8 cellular contexts compared by ENCODE assay signal in the genomic region with DNA sequence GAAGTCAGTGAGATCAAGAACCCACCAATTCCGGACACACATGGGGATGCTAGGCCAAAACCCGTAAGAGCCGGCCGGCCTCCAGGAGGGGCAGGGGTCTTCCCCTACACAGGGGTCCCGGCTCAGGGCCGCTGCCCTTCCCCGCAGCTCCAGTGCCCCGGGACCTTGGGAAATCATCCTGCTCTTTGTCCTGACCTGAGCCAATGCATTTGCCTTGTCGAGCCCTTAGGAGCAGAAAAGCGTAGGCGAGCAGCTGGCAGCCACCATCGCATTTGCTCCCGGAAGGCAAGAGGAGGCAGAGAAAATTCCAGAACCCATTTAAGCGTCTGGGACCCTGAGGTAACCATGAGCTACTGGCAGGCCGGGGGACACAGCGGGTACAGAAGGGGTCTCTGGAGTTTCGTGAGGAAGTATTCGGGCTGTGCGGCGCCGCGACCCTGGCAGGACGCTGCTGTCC. TPM values are rescaled to one million over a fixed set of nuclear protein-coding genes. Genes with fewer than 3 reads are reported as not detected.
DNase-seq lines count a peak whose midpoint lies in the region; ATAC-seq and TF ChIP-seq lines count a peak whose summit lies in the region.

No MANE protein-coding gene starts in this region.

- H3K9ac ChIP-seq in muscle layer of colon (ENCODE audit: low read length), result no peak overlapping the region

- CTCF ChIA-PET in HEK293T (lab: Yijun Ruan, JAX), result interaction anchor here (0.6 to 1.4 kb wide), 6 partner anchors 17 to 280 kb away, joined by 3 to 11 read pairs (median 3); no protein-coding TSS in a partner anchor

- H3K27me3 Mint-ChIP-seq in activated naive CD4-positive, alpha-beta T cell treated with anti-CD3 and anti-CD28 coated beads, Interleukin-2, amount 50 U/mL, for 24 hours, result no peaks in the 10 kb centered on the region
- H3K27me3 Mint-ChIP-seq in dendritic cell treated with granulocyte-macrophage colony-stimulating factor and Interleukin-4, amounts not matched to agents 40 ng/mL and 50 ng/mL, for 4 days, result peaks cover 18% of the 10 kb centered on the region

- H3K36me3 Mint-ChIP-seq in activated naive CD4-positive, alpha-beta T cell treated with anti-CD3 and anti-CD28 coated beads, Interleukin-2, amount 50 U/mL, for 24 hours, result no peaks in the 10 kb centered on the region
- H3K36me3 Mint-ChIP-seq in dendritic cell treated with granulocyte-macrophage colony-stimulating factor and Interleukin-4, amounts not matched to agents 40 ng/mL and 50 ng/mL, for 4 days (ENCODE audit: low read depth), result no peaks in the 10 kb centered on the region

- WGBS in aorta, 2 donors, result 25 to 29% methylated on average over 23 of the region's 23 CpGs

- H3K27ac ChIP-seq in muscle layer of colon (ENCODE audit: low read depth, low read length), result peak overlapping the region; percentile 24
- H3K27ac ChIP-seq in aorta (ENCODE audit: low read depth in 1 of 2, low read length in 2 of 2), result peak overlapping the region in 1 of 2 donors; percentile 28

- H3K9me3 ChIP-seq in muscle layer of colon (ENCODE audit: low read length) (no peaks in the 10 kb centered on the region), aorta (ENCODE audit: control insufficient read depth, low read length) (no peaks in the 10 kb centered on the region)

- intact Hi-C loops in dendritic cell treated with granulocyte-macrophage colony-stimulating factor and Interleukin-4, amounts not matched to agents 40 ng/mL and 50 ng/mL, for 4 days (cut with micrococcal nuclease), result loop anchor here (5.0 kb wide), 1 partner anchor 39 kb away; no protein-coding TSS in a partner anchor
- intact Hi-C loops in aorta (cut with DNase I), result loop anchor here (5.0 to 10.0 kb wide), 4 partner anchors 169 to 274 kb away; a partner anchor contains a TSS

- peak overlapping the region; percentile 44 for H3K4me3 Mint-ChIP-seq in activated naive CD4-positive, alpha-beta T cell treated with anti-CD3 and anti-CD28 coated beads, Interleukin-2, amount 50 U/mL, for 24 hours
- H3K4me3 Mint-ChIP-seq in dendritic cell treated with granulocyte-macrophage colony-stimulating factor and Interleukin-4, amounts not matched to agents 40 ng/mL and 50 ng/mL, for 4 days, result peak overlapping the region; percentile 79

- no peaks in the 10 kb centered on the region for H3K9me3 Mint-ChIP-seq in activated naive CD4-positive, alpha-beta T cell treated with anti-CD3 and anti-CD28 coated beads, Interleukin-2, amount 50 U/mL, for 24 hours
- no peaks in the 10 kb centered on the region for H3K9me3 Mint-ChIP-seq in dendritic cell treated with granulocyte-macrophage colony-stimulating factor and Interleukin-4, amounts not matched to agents 40 ng/mL and 50 ng/mL, for 4 days

- no peaks in the 10 kb centered on the region for H3K4me1 Mint-ChIP-seq in activated naive CD4-positive, alpha-beta T cell treated with anti-CD3 and anti-CD28 coated beads, Interleukin-2, amount 50 U/mL, for 24 hours
- H3K4me1 Mint-ChIP-seq in dendritic cell treated with granulocyte-macrophage colony-stimulating factor and Interleukin-4, amounts not matched to agents 40 ng/mL and 50 ng/mL, for 4 days (ENCODE audit: low read depth), result peaks cover 25% of the 10 kb centered on the region

- peak overlapping the region; percentile 60 to 69 for H3K4me3 ChIP-seq in muscle layer of colon (ENCODE audit: low read depth in 1 of 2, low read length in 2 of 2)
- H3K4me3 ChIP-seq in aorta (ENCODE audit: low read length in 2 of 2), result peak overlapping the region; percentile 31 to 46

- H3K36me3 ChIP-seq in muscle layer of colon (ENCODE audit: insufficient read depth, low read length), result no peaks in the 10 kb centered on the region
- H3K36me3 ChIP-seq in aorta (ENCODE audit: control insufficient read depth in 1 of 2, insufficient read depth in 2 of 2, low read length in 1 of 2), result no peaks in the 10 kb centered on the region

- H3K27me3 ChIP-seq in muscle layer of colon (ENCODE audit: control insufficient read depth in 1 of 2, insufficient read depth in 2 of 2, low read length in 2 of 2), result peaks cover 0 to 10% of the 10 kb centered on the region in 2 donors
- H3K27me3 ChIP-seq in aorta (ENCODE audit: control insufficient read depth in 1 of 2, insufficient read depth in 2 of 2, low read length in 1 of 2), result no peaks in the 10 kb centered on the region

- peak; percentile 8 for ATAC-seq in aorta (ENCODE audit: low FRiP score)

- no peak for DNase-seq in activated naive CD4-positive, alpha-beta T cell treated with anti-CD3 and anti-CD28 coated beads, Interleukin-2, amount 50 U/mL, for 16 hours
- peak in 1 of 2 donors; percentile 69 for DNase-seq in aorta
- DNase-seq in HEK293T (ENCODE audit: extremely low spot score), result no peak
- DNase-seq in HPDE6-E6E7 (ENCODE audit: extremely low spot score), result no peak
- DNase-seq in NCI-H774 (lab: John Stamatoyannopoulos, UW), result no peak

- no peak overlapping the region for H3K27ac Mint-ChIP-seq in activated naive CD4-positive, alpha-beta T cell treated with anti-CD3 and anti-CD28 coated beads, Interleukin-2, amount 50 U/mL, for 24 hours
- H3K27ac Mint-ChIP-seq in dendritic cell treated with granulocyte-macrophage colony-stimulating factor and Interleukin-4, amounts not matched to agents 40 ng/mL and 50 ng/mL, for 4 days, result peak overlapping the region; percentile 75

- POLR2A ChIA-PET in HEK293T (lab: Yijun Ruan, JAX), result interaction anchor here (0.9 to 1.7 kb wide), 3 partner anchors 48 to 172 kb away, joined by 3 to 4 read pairs (median 3); no protein-coding TSS in a partner anchor

- H3K4me1 ChIP-seq in muscle layer of colon (ENCODE audit: insufficient read depth, low read length) (no peaks in the 10 kb centered on the region), aorta (ENCODE audit: control insufficient read depth in 1 of 2, insufficient read depth in 2 of 2, low read length in 2 of 2) (no peaks in the 10 kb centered on the region)

TF ChIP-seq in HEK293T, 16 proteins besides CTCF, POLR2A, EP300 and RAD21:
- no peak for TF ChIP-seq NFRKB (IDR thresholded peaks at IDR 0.05)
- TF ChIP-seq SUZ12 (IDR thresholded peaks at IDR 0.05), result no peak
- TF ChIP-seq CTBP1 (IDR thresholded peaks at IDR 0.05; ENCODE audit: borderline replicate concordance), result no peak
- no peak for TF ChIP-seq TARDBP (IDR thresholded peaks at IDR 0.05)
- no peak for TF ChIP-seq BHLHE40 (IDR thresholded peaks at IDR 0.05; ENCODE audit: borderline replicate concordance)

RNA-seq across cellular contexts. Expression of a gene that starts 7.4 kb away (rescaled TPM):
- 10 to 100 TPM; 37.4 to 39.4 TPM for total RNA-seq in aorta
- polyA plus RNA-seq in aorta, result 10 to 100 TPM; 37.2 to 43.8 TPM

RNA-seq across cellular contexts. Expression of a gene that starts 29.3 kb away (rescaled TPM):
- total RNA-seq in aorta, result 10 to 100 TPM; 47.8 to 75.4 TPM
- 10 to 100 TPM in 1 of 2 donors, 1 to 10 TPM in 1; 6.2 to 13.8 TPM for polyA plus RNA-seq in aorta
